In the genomic region with DNA sequence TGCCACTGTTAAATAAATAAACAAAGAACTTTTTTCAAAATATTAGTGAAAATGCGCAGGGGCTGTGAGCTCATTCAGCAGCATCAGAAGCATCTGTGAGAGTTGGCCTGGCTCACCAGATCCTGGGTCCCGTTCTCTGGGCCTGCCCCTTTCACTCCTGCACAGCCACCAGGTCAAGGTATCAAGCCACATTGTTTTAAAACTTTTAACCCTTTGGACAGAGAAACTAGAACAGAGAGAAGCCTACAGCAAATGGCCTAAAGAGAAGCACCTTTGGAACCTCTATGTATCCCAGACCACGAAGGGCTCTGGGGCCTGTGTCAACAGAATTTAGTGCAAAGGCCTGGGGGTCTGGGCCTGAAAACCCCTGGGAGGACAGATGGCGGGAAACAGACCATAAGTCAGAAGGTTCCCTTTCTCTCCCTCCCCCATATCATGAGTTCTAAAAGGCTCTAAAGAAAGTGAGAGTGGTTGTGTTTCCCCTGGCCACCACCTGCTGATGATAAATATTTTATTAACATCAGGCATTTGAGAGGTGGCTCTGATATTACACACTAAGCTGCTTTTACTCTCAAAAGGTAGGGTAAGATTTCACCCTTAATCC, we compare ENCODE assay signal across 24 cellular contexts. TPM values are rescaled to one million over a fixed set of nuclear protein-coding genes. Genes with fewer than 3 reads are reported as not detected.
A peak's percentile ranks its signal among the peaks of the same experiment; 100 is the strongest.
DNase-seq lines count a peak whose midpoint lies in the region; TF ChIP-seq lines count a peak whose summit lies in the region.
"Had no signal": no experiment of that assay in that cellular context is flagged by ENCODE, and none has a peak within 500 bp of the region (broad histone marks: within the 10 kb centered on the region; RNA-seq: fewer than 3 reads in every experiment).

No MANE protein-coding gene starts in this region.

- H3K9me3 ChIP-seq in breast epithelium: no peaks in the 10 kb centered on the region
- H3K9me3 ChIP-seq in esophagus squamous epithelium: no peaks in the 10 kb centered on the region
- H3K9me3 ChIP-seq in Karpas-422 (ENCODE audit: low read length): no peaks in the 10 kb centered on the region
- H3K9me3 ChIP-seq: A549, esophagus muscularis mucosa, HAP-1, uterus had no signal

- no peaks in the 10 kb centered on the region for H3K9me3 Mint-ChIP-seq in MCF 10A (ENCODE audit: unreplicated experiment)
- no peaks in the 10 kb centered on the region for H3K9me3 Mint-ChIP-seq in activated T-helper 2 cell treated with anti-CD3 and anti-CD28 coated beads, Interferon-gamma antibody, Interleukin-2, Interleukin-4, amounts not matched to agents 10 μg/mL and 5 μg/mL and 100 μg/mL, durations not matched to agents 14 hours and 24 hours and 36 hours
- H3K9me3 Mint-ChIP-seq: activated naive CD4-positive, alpha-beta T cell treated with anti-CD3 and anti-CD28 coated beads, Interleukin-2, amount 50 U/mL, for 24 hours; central memory CD8-positive, alpha-beta T cell; naive B cell had no signal

- no peaks in the 10 kb centered on the region for H3K9me2 ChIP-seq in Karpas-422 (replicated peaks; ENCODE audit: insufficient read depth, low read length)

- no peaks in the 10 kb centered on the region for H3K79me2 ChIP-seq in Karpas-422 (ENCODE audit: low read length)

- H3K36me3 ChIP-seq in breast epithelium (no peaks in the 10 kb centered on the region), esophagus squamous epithelium (peaks cover 0 to 22% (median 0%) of the 10 kb centered on the region in 3 donors), Karpas-422 (ENCODE audit: insufficient read depth, low read length) (no peaks in the 10 kb centered on the region)
- H3K36me3 ChIP-seq: HAP-1, uterus had no signal

- CTCF ChIA-PET in MCF 10A (lab: Yijun Ruan, JAX): interaction anchor here (0.7 to 1.3 kb wide), 2 partner anchors 22 to 23 kb away, joined by 3 to 6 read pairs; no protein-coding TSS in a partner anchor

- DNase-seq in breast epithelium (ENCODE audit: low spot score in 2 of 2): no peak
- no peak for DNase-seq in MCF 10A (ENCODE audit: unreplicated experiment)
- DNase-seq in NCI-H524 (lab: John Stamatoyannopoulos, UW): peak; percentile 14 to 77
- no peak for DNase-seq in esophagus squamous epithelium (lab: John Stamatoyannopoulos, UW)
- DNase-seq in Karpas-422: no peak
- DNase-seq in GF-D8 (lab: John Stamatoyannopoulos, UW): no peak
- no peak for DNase-seq in activated T-helper 2 cell treated with anti-CD3 and anti-CD28 coated beads, Interferon-gamma antibody, Interleukin-2, Interleukin-4, amounts not matched to agents 10 μg/mL and 5 μg/mL and 100 μg/mL, durations not matched to agents 14 hours and 24 hours and 36 hours (ENCODE audit: low spot score)
- no peak for DNase-seq in pons (ENCODE audit: low spot score)
- DNase-seq: activated CD8-positive, alpha-beta memory T cell treated with anti-CD3 and anti-CD28 coated beads for 24 hours; aorta; effector CD4-positive, alpha-beta T cell; kidney glomerular epithelial cell; mesendoderm; naive B cell; NCI-H146; NCI-H2227 treated with DMSO at 0.1 percent for 48 hours; NK-92 treated with Interleukin-12 subunit alpha and Interleukin-12 subunit beta, amount 100 ng/mL, for 24 hours; SW 1271; uterus had no signal

- H3K27ac ChIP-seq in breast epithelium (peak overlapping the region; percentile 69 to 71), esophagus squamous epithelium (peak overlapping the region in 3 of 4 donors; percentile 45 to 75 (median 55)), Karpas-422 (ENCODE audit: low read length) (no peak overlapping the region)
- H3K27ac ChIP-seq: esophagus muscularis mucosa, uterus had no signal

- H3K4me3 Mint-ChIP-seq in MCF 10A (ENCODE audit: unreplicated experiment): no peak overlapping the region
- H3K4me3 Mint-ChIP-seq in activated T-helper 2 cell treated with anti-CD3 and anti-CD28 coated beads, Interferon-gamma antibody, Interleukin-2, Interleukin-4, amounts not matched to agents 10 μg/mL and 5 μg/mL and 100 μg/mL, durations not matched to agents 14 hours and 24 hours and 36 hours (ENCODE audit: low read depth): no peak overlapping the region
- H3K4me3 Mint-ChIP-seq: activated naive CD4-positive, alpha-beta T cell treated with anti-CD3 and anti-CD28 coated beads, Interleukin-2, amount 50 U/mL, for 24 hours; central memory CD8-positive, alpha-beta T cell had no signal

- no peak overlapping the region for H3K9ac ChIP-seq in Karpas-422 (ENCODE audit: low read length)

- H4K20me1 ChIP-seq in Karpas-422 (ENCODE audit: insufficient read depth, low read depth, low read length): no peaks in the 10 kb centered on the region

- H3K27me3 ChIP-seq in breast epithelium: no peaks in the 10 kb centered on the region
- no peaks in the 10 kb centered on the region for H3K27me3 ChIP-seq in esophagus squamous epithelium
- H3K27me3 ChIP-seq in Karpas-422 (ENCODE audit: low read length): no peaks in the 10 kb centered on the region
- H3K27me3 ChIP-seq: esophagus muscularis mucosa, uterus had no signal

- POLR2A ChIA-PET in MCF 10A (lab: Yijun Ruan, JAX): interaction anchor here (0.8 to 1.0 kb wide), 2 partner anchors 11 to 16 kb away, joined by 3 read pairs; no protein-coding TSS in a partner anchor

- peaks cover 31% of the 10 kb centered on the region for H3K4me1 Mint-ChIP-seq in MCF 10A (ENCODE audit: insufficient read depth, unreplicated experiment)
- peaks cover 40% of the 10 kb centered on the region for H3K4me1 Mint-ChIP-seq in activated T-helper 2 cell treated with anti-CD3 and anti-CD28 coated beads, Interferon-gamma antibody, Interleukin-2, Interleukin-4, amounts not matched to agents 10 μg/mL and 5 μg/mL and 100 μg/mL, durations not matched to agents 14 hours and 24 hours and 36 hours (ENCODE audit: low read depth)

- H3K4me3 ChIP-seq in breast epithelium (no peak overlapping the region), esophagus squamous epithelium (no peak overlapping the region), Karpas-422 (ENCODE audit: low read length) (no peak overlapping the region)
- H3K4me3 ChIP-seq: A549, esophagus muscularis mucosa, HAP-1, uterus had no signal

- TF ChIP-seq POLR2A in breast epithelium (IDR thresholded peaks at IDR 0.05): no peak
- no peak for TF ChIP-seq POLR2A in esophagus squamous epithelium (IDR thresholded peaks at IDR 0.05)

- no peak for TF ChIP-seq CTCF in breast epithelium (IDR thresholded peaks at IDR 0.05)
- TF ChIP-seq CTCF in MCF 10A (IDR thresholded peaks at IDR 0.05; ENCODE audit: unreplicated experiment): no peak
- no peak for TF ChIP-seq CTCF in esophagus squamous epithelium (IDR thresholded peaks at IDR 0.05)

- H3K4me1 ChIP-seq in breast epithelium (peaks cover 0 to 11% of the 10 kb centered on the region in 2 donors), esophagus squamous epithelium (peaks cover 7 to 74% (median 9%) of the 10 kb centered on the region in 3 donors), Karpas-422 (ENCODE audit: low read length) (no peaks in the 10 kb centered on the region)
- H3K4me1 ChIP-seq: uterus had no signal

- H3K4me2 ChIP-seq in Karpas-422 (ENCODE audit: low read depth, low read length, poor library complexity, severe bottlenecking): no peak overlapping the region
- H3K4me2 ChIP-seq: A549 had no signal

- intact Hi-C loops in breast epithelium (cut with DNase I; ENCODE audit: low total_unique reads) (no loop called here), MCF 10A (cut with micrococcal nuclease) (no loop called here), esophagus squamous epithelium (cut with DNase I) (no loop called here)
- intact Hi-C loops in activated T-helper 2 cell treated with anti-CD3 and anti-CD28 coated beads, Interferon-gamma antibody, Interleukin-2, Interleukin-4, amounts not matched to agents 10 μg/mL and 5 μg/mL and 100 μg/mL, durations not matched to agents 14 hours and 24 hours and 36 hours (cut with micrococcal nuclease): no loop called here

- 73 to 83% methylated on average over 3 to 4 of the region's 4 CpGs for WGBS in esophagus squamous epithelium, 2 donors

- no peaks in the 10 kb centered on the region for H3K27me3 Mint-ChIP-seq in MCF 10A (ENCODE audit: insufficient read depth, unreplicated experiment)
- no peaks in the 10 kb centered on the region for H3K27me3 Mint-ChIP-seq in activated T-helper 2 cell treated with anti-CD3 and anti-CD28 coated beads, Interferon-gamma antibody, Interleukin-2, Interleukin-4, amounts not matched to agents 10 μg/mL and 5 μg/mL and 100 μg/mL, durations not matched to agents 14 hours and 24 hours and 36 hours (ENCODE audit: low read depth)
- H3K27me3 Mint-ChIP-seq: activated naive CD4-positive, alpha-beta T cell treated with anti-CD3 and anti-CD28 coated beads, Interleukin-2, amount 50 U/mL, for 24 hours; central memory CD8-positive, alpha-beta T cell; naive B cell had no signal

- H3K36me3 Mint-ChIP-seq in MCF 10A (ENCODE audit: insufficient read depth, unreplicated experiment): peaks cover 7% of the 10 kb centered on the region
- peaks cover 13% of the 10 kb centered on the region for H3K36me3 Mint-ChIP-seq in activated T-helper 2 cell treated with anti-CD3 and anti-CD28 coated beads, Interferon-gamma antibody, Interleukin-2, Interleukin-4, amounts not matched to agents 10 μg/mL and 5 μg/mL and 100 μg/mL, durations not matched to agents 14 hours and 24 hours and 36 hours (ENCODE audit: low read depth)

- no TSS peak for BruUV-seq in MCF 10A (replicated peaks; lab: Mats Ljungman, UMichigan)

- H3K27ac Mint-ChIP-seq in MCF 10A (ENCODE audit: low read depth, unreplicated experiment): no peak overlapping the region
- no peak overlapping the region for H3K27ac Mint-ChIP-seq in activated T-helper 2 cell treated with anti-CD3 and anti-CD28 coated beads, Interferon-gamma antibody, Interleukin-2, Interleukin-4, amounts not matched to agents 10 μg/mL and 5 μg/mL and 100 μg/mL, durations not matched to agents 14 hours and 24 hours and 36 hours
- H3K27ac Mint-ChIP-seq: activated naive CD4-positive, alpha-beta T cell treated with anti-CD3 and anti-CD28 coated beads, Interleukin-2, amount 50 U/mL, for 24 hours had no signal

- H2AFZ ChIP-seq in Karpas-422 (ENCODE audit: low read length): no peak overlapping the region

RNA-seq across cellular contexts. Expression of a gene that starts 11.6 kb away (rescaled TPM):
- total RNA-seq in breast epithelium (10 to 100 TPM in 2 of 3 donors, 1 to 10 TPM in 1; 3.8 to 30.1 (median 16.1) TPM), MCF 10A (2022) (6.8 and 10.4 TPM in 2 replicates), esophagus squamous epithelium (10 to 100 TPM; 37.0 to 71.2 (median 40.5) TPM)
- 0.11 and 0.15 TPM in 2 replicates for total RNA-seq in Karpas-422 (2014; rRNA removed; shearing (Covaris generic); ENCODE audit: low replicate concordance)
- 15.3 and 15.7 TPM in 2 replicates for total RNA-seq in activated T-helper 2 cell treated with anti-CD3 and anti-CD28 coated beads, Interferon-gamma antibody, Interleukin-2, Interleukin-4, amounts not matched to agents 10 μg/mL and 5 μg/mL and 100 μg/mL, durations not matched to agents 14 hours and 24 hours and 36 hours

Comparison
In these comparisons a context has a peak if more than half of its experiments do, and no peak if none do; other contexts are left out.
1. DNase-seq: peak in NCI-H524 (2 of 2); none in breast epithelium (0 of 2), MCF 10A (single experiment), esophagus squamous epithelium (single experiment), Karpas-422 (single experiment), GF-D8 (single experiment), activated T-helper 2 cell treated with anti-CD3 and anti-CD28 coated beads, Interferon-gamma antibody, Interleukin-2, Interleukin-4, amounts not matched to agents 10 μg/mL and 5 μg/mL and 100 μg/mL, durations not matched to agents 14 hours and 24 hours and 36 hours (single experiment) and pons (single experiment).